In genomic region chr17:47801906-47802305, GRCh38 we compare ENCODE assay signal across 16 cellular contexts. TPM values are rescaled to one million over a fixed set of nuclear protein-coding genes. Genes with fewer than 3 reads are reported as not detected.
DNase-seq lines count a peak whose midpoint lies in the region; ATAC-seq, FAIRE-seq and TF ChIP-seq lines count a peak whose summit lies in the region.
"Had no signal": no experiment of that assay in that cellular context is flagged by ENCODE, and none has a peak within 500 bp of the region (broad histone marks: within the 10 kb centered on the region; RNA-seq: fewer than 3 reads in every experiment).

No MANE protein-coding gene starts in this region.

- H3K18ac ChIP-seq in trophoblast cell (ENCODE audit: low read length) = no peak overlapping the region

- H2BK5ac ChIP-seq in trophoblast cell (ENCODE audit: low read depth, low read length, poor library complexity) = no peak overlapping the region

- no peak overlapping the region for H2AK5ac ChIP-seq in trophoblast cell (ENCODE audit: low read length)

- H3K4me1 ChIP-seq in A549 (no peaks in the 10 kb centered on the region), HEK293 (ENCODE audit: control insufficient read depth, insufficient read depth, low read length) (no peaks in the 10 kb centered on the region), GM12878 (ENCODE audit: control insufficient read depth, insufficient read depth, low read length) (no peaks in the 10 kb centered on the region), trophoblast cell (ENCODE audit: control insufficient read depth in 1 of 2, insufficient read depth in 2 of 2, low read length in 2 of 2) (no peaks in the 10 kb centered on the region), upper lobe of left lung (no peaks in the 10 kb centered on the region)
- H3K4me1 ChIP-seq: BE2C, HAP-1 had no signal

- H3K9ac ChIP-seq in GM12878 (ENCODE audit: control insufficient read depth, insufficient read depth, low read length) (no peak overlapping the region), trophoblast cell (ENCODE audit: low read length) (no peak overlapping the region)

- no peak overlapping the region for H3K4ac ChIP-seq in trophoblast cell (ENCODE audit: low read depth, low read length)

- H3K36me3 ChIP-seq in HEK293 (ENCODE audit: control insufficient read depth in 2 of 2, insufficient read depth in 1 of 2, low read length in 2 of 2) = peaks cover 0 to 4% of the 10 kb centered on the region in 2 experiments; a peak in 1 of 3 replicates
- no peaks in the 10 kb centered on the region; a peak in 1 of 4 replicates for H3K36me3 ChIP-seq in GM12878 (ENCODE audit: control insufficient read depth in 2 of 2, insufficient read depth in 2 of 2, low read length in 1 of 2)
- peaks cover 0 to 1% of the 10 kb centered on the region in 2 experiments for H3K36me3 ChIP-seq in trophoblast cell (ENCODE audit: control insufficient read depth in 1 of 2, insufficient read depth in 2 of 2, low read length in 2 of 2)
- H3K36me3 ChIP-seq in upper lobe of left lung = peaks cover 0 to 7% (median 3%) of the 10 kb centered on the region in 4 donors
- H3K36me3 ChIP-seq: BE2C, HAP-1 had no signal

- H3K27ac Mint-ChIP-seq in stimulated activated naive B cell treated with anti-CD40 and anti-IgM and Interleukin-4, amounts not matched to agents 10 μg/mL and 1 μg/mL and 100 μg/mL, for 72 hours = no peak overlapping the region
- H3K27ac Mint-ChIP-seq: CD8-positive, alpha-beta T cell; HFFc6 had no signal

- H3K4me3 ChIP-seq in A549 (no peak overlapping the region), HEK293 (ENCODE audit: low read depth, low read length) (no peak overlapping the region), GM12878 (no peak overlapping the region), trophoblast cell (ENCODE audit: low read depth, low read length) (no peak overlapping the region), upper lobe of left lung (no peak overlapping the region)
- H3K4me3 ChIP-seq: HAP-1 had no signal

- no peak for TF ChIP-seq EP300 in A549 (IDR thresholded peaks at IDR 0.05)
- no peak for TF ChIP-seq EP300 in GM12878 (IDR thresholded peaks at IDR 0.05; ENCODE audit: borderline replicate concordance in 1 of 2, control insufficient read depth in 1 of 2, low read depth in 2 of 2, low read length in 2 of 2)
- no peak for TF ChIP-seq EP300 in upper lobe of left lung (IDR thresholded peaks at IDR 0.05)

- no peak overlapping the region for H2BK12ac ChIP-seq in trophoblast cell (ENCODE audit: low read length)

- H3K79me2 ChIP-seq in GM12878 (ENCODE audit: control insufficient read depth, insufficient read depth, low read length) = no peaks in the 10 kb centered on the region
- H3K79me2 ChIP-seq in trophoblast cell (ENCODE audit: control insufficient read depth, insufficient read depth, low read length, poor library complexity) = no peaks in the 10 kb centered on the region

- H4K8ac ChIP-seq in trophoblast cell (ENCODE audit: low read depth, low read length) = no peak overlapping the region

- in situ Hi-C loops in GM12878 (cut with MboI) = loop anchor here (10.0 kb wide), 1 partner anchor 107 kb away; the partner anchor contains the start of gene TBKBP1

- H3K4me2 ChIP-seq in A549 (no peak overlapping the region), GM12878 (ENCODE audit: control insufficient read depth, insufficient read depth) (no peak overlapping the region), trophoblast cell (ENCODE audit: low read length) (no peak overlapping the region)

- POLR2A ChIA-PET in A549 (lab: Yijun Ruan, JAX) (no interaction called here), HEK293 (lab: Yijun Ruan, JAX) (interaction anchor here (0.5 to 1.3 kb wide), 3 partner anchors 24 to 119 kb away, joined by 3 to 4 read pairs (median 3); partner anchors contain the start of genes LRRC46 and MRPL10), GM12878 (lab: Charles Lee) (no interaction called here)

- no peak overlapping the region for H4K12ac ChIP-seq in trophoblast cell (ENCODE audit: low read depth, low read length)

- DNase-seq in A549 (ENCODE audit: low read depth in 1 of 2, low spot score in 1 of 2) (no peak), GM12878 (ENCODE audit: low read depth, low spot score) (no peak), trophoblast cell (no peak), upper lobe of left lung (no peak)
- no peak for DNase-seq in stimulated activated naive B cell treated with anti-CD40 and anti-IgM and Interleukin-4, amounts not matched to agents 10 μg/mL and 1 μg/mL and 100 μg/mL, for 72 hours
- DNase-seq in stimulated activated CD4-positive, alpha-beta T cell treated with anti-CD3 and anti-CD28 coated beads, Interleukin-15, amount 100 ng/mL, for 24 hours = no peak

- no peaks in the 10 kb centered on the region for H3K9me3 Mint-ChIP-seq in stimulated activated naive B cell treated with anti-CD40 and anti-IgM and Interleukin-4, amounts not matched to agents 10 μg/mL and 1 μg/mL and 100 μg/mL, for 72 hours
- H3K9me3 Mint-ChIP-seq: CD8-positive, alpha-beta T cell; HFFc6 had no signal

- peaks cover 4 to 5% of the 10 kb centered on the region in 2 donors for H3K36me3 Mint-ChIP-seq in stimulated activated naive B cell treated with anti-CD40 and anti-IgM and Interleukin-4, amounts not matched to agents 10 μg/mL and 1 μg/mL and 100 μg/mL, for 72 hours

- H3K23ac ChIP-seq in trophoblast cell (ENCODE audit: low read length) = no peak overlapping the region

- H3K79me1 ChIP-seq in trophoblast cell (ENCODE audit: low read length) = no peaks in the 10 kb centered on the region

- TF ChIP-seq RAD21 in A549 (conservative IDR thresholded peaks at IDR 0.05 in 1 of 2, IDR thresholded peaks at IDR 0.05 in 1 of 2) (no peak), GM12878 (IDR thresholded peaks at IDR 0.05; ENCODE audit: insufficient read depth, low read depth, low read length) (no peak)

- no peak for FAIRE-seq in A549 (lab: Jason Lieb, UNC)
- FAIRE-seq in GM12878 (lab: Jason Lieb, UNC) = peak; percentile 18
- FAIRE-seq: A204.1, D721Med, G401.6 had no signal

- no peaks in the 10 kb centered on the region for H3K27me3 ChIP-seq in GM12878 (replicated peaks in 1 of 2; ENCODE audit: control insufficient read depth in 2 of 2, insufficient read depth in 2 of 2, low read length in 1 of 2)
- H3K27me3 ChIP-seq in trophoblast cell (ENCODE audit: insufficient read depth, low read length) = no peaks in the 10 kb centered on the region
- peaks cover 0 to 3% (median 0%) of the 10 kb centered on the region in 4 donors for H3K27me3 ChIP-seq in upper lobe of left lung

- H3K14ac ChIP-seq in trophoblast cell (ENCODE audit: low read length) = no peak overlapping the region

- intact Hi-C loops in GM12878 (cut with micrococcal nuclease; ENCODE audit: unreplicated experiment) = loop anchor here (1.0 to 2.0 kb wide), 3 partner anchors 25 to 137 kb away; no protein-coding TSS in a partner anchor

- no peak overlapping the region for H3K4me3 Mint-ChIP-seq in stimulated activated naive B cell treated with anti-CD40 and anti-IgM and Interleukin-4, amounts not matched to agents 10 μg/mL and 1 μg/mL and 100 μg/mL, for 72 hours
- H3K4me3 Mint-ChIP-seq: CD14-positive monocyte; CD8-positive, alpha-beta T cell; HFFc6 had no signal

- H3K9me3 ChIP-seq in A549 (no peaks in the 10 kb centered on the region), HEK293 (ENCODE audit: control insufficient read depth, insufficient read depth, low read depth, low read length) (no peaks in the 10 kb centered on the region), GM12878 (replicated peaks; ENCODE audit: control insufficient read depth, insufficient read depth, low read length) (no peaks in the 10 kb centered on the region), trophoblast cell (ENCODE audit: insufficient read depth, low read depth, low read length) (no peaks in the 10 kb centered on the region), upper lobe of left lung (no peaks in the 10 kb centered on the region)
- H3K9me3 ChIP-seq: BE2C, HAP-1 had no signal

- peaks cover 0 to 3% of the 10 kb centered on the region in 2 donors for H3K4me1 Mint-ChIP-seq in stimulated activated naive B cell treated with anti-CD40 and anti-IgM and Interleukin-4, amounts not matched to agents 10 μg/mL and 1 μg/mL and 100 μg/mL, for 72 hours
- H3K4me1 Mint-ChIP-seq: CD14-positive monocyte had no signal

- no peaks in the 10 kb centered on the region for H4K20me1 ChIP-seq in GM12878 (ENCODE audit: control insufficient read depth, insufficient read depth)

- ATAC-seq in A549 (peak; percentile 10 to 30; a peak in 4 of 6 replicates), GM12878 (no peak), upper lobe of left lung (ENCODE audit: low FRiP score in 2 of 2) (no peak)
- no peak for ATAC-seq in stimulated activated naive B cell treated with anti-CD40 and anti-IgM and Interleukin-4, amounts not matched to agents 10 μg/mL and 1 μg/mL and 100 μg/mL, for 72 hours (replicated peaks)

- H3K27ac ChIP-seq in A549 (no peak overlapping the region), HEK293 (ENCODE audit: extremely low read depth, low read depth, low read length) (no peak overlapping the region), GM12878 (ENCODE audit: control insufficient read depth, insufficient read depth) (no peak overlapping the region), trophoblast cell (ENCODE audit: low read depth, low read length) (no peak overlapping the region), upper lobe of left lung (no peak overlapping the region)

- CTCF ChIA-PET in A549 (lab: Yijun Ruan, JAX) = interaction anchor here (0.7 to 7.3 kb wide), 36 partner anchors 9 to 149 kb away, joined by 3 to 47 read pairs (median 6); partner anchors contain the start of genes SCRN2 and TBX21
- CTCF ChIA-PET in HEK293 (lab: Yijun Ruan, JAX) = interaction anchor here (0.6 to 2.2 kb wide), 23 partner anchors 8 to 572 kb away, joined by 3 to 7 read pairs (median 3); partner anchors contain the start of genes OSBPL7 and TBX21
- CTCF ChIA-PET in GM12878 (lab: Yijun Ruan, JAX) = interaction anchor here (0.7 to 2.1 kb wide), 15 partner anchors 13 to 217 kb away, joined by 3 to 17 read pairs (median 3); partner anchors contain the start of gene KPNB1

- no peak overlapping the region for H4K91ac ChIP-seq in trophoblast cell (ENCODE audit: low read depth, low read length)

- no peak overlapping the region for H2AFZ ChIP-seq in GM12878 (ENCODE audit: control insufficient read depth, low read depth, low read length)
- H2AFZ ChIP-seq in trophoblast cell (ENCODE audit: insufficient read depth, low read length, poor library complexity) = peak overlapping the region; percentile 8

- WGBS in A549 (ENCODE audit: missing lambda C conversion rate) = 30% methylated on average over 6 of the region's 6 CpGs
- WGBS in GM12878 (ENCODE audit: insufficient coverage, insufficient replicate concordance, low lambda C conversion rate, missing lambda C conversion rate) = 34% methylated on average over 6 of the region's 6 CpGs
- WGBS in trophoblast cell (ENCODE audit: extremely low coverage, insufficient coverage, insufficient read length) = no CpG with 5 or more reads among the region's 6 CpGs
- 42 to 55% methylated on average over 5 to 6 of the region's 6 CpGs for WGBS in upper lobe of left lung, 2 donors

- RAD21 ChIA-PET in GM12878 (lab: Charles Lee; ENCODE audit: unreplicated experiment) = interaction anchor here (1.0 to 2.1 kb wide), 7 partner anchors 24 to 138 kb away, joined by 3 to 8 read pairs (median 3); no protein-coding TSS in a partner anchor

- SMC1A ChIA-PET in GM12878 (lab: Charles Lee; ENCODE audit: uncharacterized antibody, unreplicated experiment) = interaction anchor here (1.2 to 1.9 kb wide), 3 partner anchors 137 to 149 kb away, joined by 3 to 8 read pairs (median 4); no protein-coding TSS in a partner anchor

- TF ChIP-seq POLR2A in A549 (IDR thresholded peaks at IDR 0.05; ENCODE audit: low read length) (no peak), GM12878 (IDR thresholded peaks at IDR 0.05; ENCODE audit: low read depth, low read length) (no peak), upper lobe of left lung (IDR thresholded peaks at IDR 0.05) (no peak)

- TF ChIP-seq CTCF in A549 (IDR thresholded peaks at IDR 0.05) = no peak
- no peak for TF ChIP-seq CTCF in HEK293 (tag by site-specific recombination; IDR thresholded peaks at IDR 0.05)
- no peak for TF ChIP-seq CTCF in GM12878 (IDR thresholded peaks at IDR 0.05 in 2 of 3, conservative IDR thresholded peaks at IDR 0.05 in 1 of 3; ENCODE audit: control insufficient read depth in 2 of 3, extremely low read depth in 1 of 3, insufficient read depth in 1 of 3, low read depth in 3 of 3, low read length in 3 of 3)
- no peak for TF ChIP-seq CTCF in upper lobe of left lung (IDR thresholded peaks at IDR 0.05)

- H3K27me3 Mint-ChIP-seq in stimulated activated naive B cell treated with anti-CD40 and anti-IgM and Interleukin-4, amounts not matched to agents 10 μg/mL and 1 μg/mL and 100 μg/mL, for 72 hours = peaks cover 6 to 7% of the 10 kb centered on the region in 2 donors

- H2BK120ac ChIP-seq in trophoblast cell (ENCODE audit: insufficient read depth, low read length, poor library complexity) = no peak overlapping the region

- BruUV-seq in GM12878 (replicated peaks; lab: Mats Ljungman, UMichigan) = no TSS peak

RNA-seq across cellular contexts. Expression of gene OSBPL7, which starts 19.7 kb away (rescaled TPM):
- polyA plus RNA-seq in A549 (2011; rRNA removed) (7.0 and 7.1 TPM in 2 replicates), A549 (2017; fragmentation: RNase III; extraction: RNeasy Plus Mini Kit Qiagen cat#74134 plus additional on column Dnase treatment) (11.4 to 16.9 TPM (median 15.4 TPM) in 3 replicates), GM12878 (2011; rRNA removed) (4.7 and 9.9 TPM in 2 replicates), GM12878 (2014; fragmentation: Illumina TruSeq; extraction: Trizol) (2.4 and 5.3 TPM in 2 replicates), GM12878 (2014; fragmentation: Nextera tagmentation; extraction: Ambion mirVana) (under 1 TPM; 0.50 to 0.82 TPM), GM12878 (2014; rRNA removed) (14.0 and 18.4 TPM in 2 replicates), GM12878 (2016; fragmentation: Nextera tagmentation; extraction: Ambion mirVana) (1 to 10 TPM; 6.3 to 7.2 TPM)
- 9.2 and 11.9 TPM in 2 replicates for polyA plus RNA-seq in A549 (2012; cell fraction: cytosol; rRNA removed)
- polyA plus RNA-seq in A549 (2012; cell fraction: nucleus; rRNA removed) = 54.3 and 75.1 TPM in 2 replicates
- 14.2 and 14.7 TPM in 2 replicates for polyA minus RNA-seq in A549 (2011; rRNA and poly(A)+ RNA removed)
- 63.2 and 64.3 TPM in 2 replicates for total RNA-seq in GM12878 (2013; cell fraction: nucleolus; rRNA removed)
- total RNA-seq in GM12878 (2014; rRNA removed) (8.4 and 9.9 TPM in 2 replicates), GM12878 (2014; rRNA removed; fragmentation: Illumina TruSeq; extraction: Trizol) (4.0 and 5.7 TPM in 2 replicates), GM12878 (2021) (14.2 and 16.1 TPM in 2 replicates), upper lobe of left lung (10 to 100 TPM; 10.7 to 44.0 (median 19.3) TPM)
- 3.9 TPM for polyA plus RNA-seq in GM12878 (2011; ENCODE audit: low read depth)
- 7.8 and 11.8 TPM in 2 replicates for polyA plus RNA-seq in GM12878 (2011; cell fraction: cytosol; rRNA removed)
- 205 and 247 TPM in 2 replicates for polyA plus RNA-seq in GM12878 (2011; cell fraction: nucleus; rRNA removed)
- 12.7 and 12.9 TPM in 2 replicates for polyA plus RNA-seq in GM12878 (2012)
- 9.4 and 19.1 TPM in 2 replicates for polyA minus RNA-seq in GM12878 (2011; rRNA and poly(A)+ RNA removed)
- polyA minus RNA-seq in GM12878 (2011; cell fraction: cytosol; rRNA and poly(A)+ RNA removed) = 6.3 and 6.9 TPM in 2 replicates
- polyA minus RNA-seq in GM12878 (2011; cell fraction: nucleus; rRNA and poly(A)+ RNA removed) = 46.7 and 51.1 TPM in 2 replicates
- polyA plus RNA-seq in trophoblast cell (2013) = 5.0 and 5.2 TPM in 2 replicates

RNA-seq across cellular contexts. Expression of gene MRPL10, which starts 29.4 kb away (rescaled TPM):
- polyA plus RNA-seq in A549 (2011; rRNA removed) (97.7 and 103 TPM in 2 replicates), A549 (2017; fragmentation: RNase III; extraction: RNeasy Plus Mini Kit Qiagen cat#74134 plus additional on column Dnase treatment) (56.8 to 62.8 TPM (median 62.0 TPM) in 3 replicates), GM12878 (2011; rRNA removed) (37.1 and 61.9 TPM in 2 replicates), GM12878 (2014; fragmentation: Illumina TruSeq; extraction: Trizol) (22.4 and 48.3 TPM in 2 replicates), GM12878 (2014; fragmentation: Nextera tagmentation; extraction: Ambion mirVana) (10 to 100 TPM; 18.9 to 22.3 TPM), GM12878 (2014; rRNA removed) (46.1 and 50.7 TPM in 2 replicates), GM12878 (2016; fragmentation: Nextera tagmentation; extraction: Ambion mirVana) (10 to 100 TPM; 46.3 to 49.1 TPM)
- polyA plus RNA-seq in A549 (2012; cell fraction: cytosol; rRNA removed) = 136 and 194 TPM in 2 replicates
- 108 and 166 TPM in 2 replicates for polyA plus RNA-seq in A549 (2012; cell fraction: nucleus; rRNA removed)
- 116 and 142 TPM in 2 replicates for polyA minus RNA-seq in A549 (2011; rRNA and poly(A)+ RNA removed)
- 16.1 and 17.5 TPM in 2 replicates for total RNA-seq in GM12878 (2013; cell fraction: nucleolus; rRNA removed)
- total RNA-seq in GM12878 (2014; rRNA removed) (56.6 and 56.9 TPM in 2 replicates), GM12878 (2014; rRNA removed; fragmentation: Illumina TruSeq; extraction: Trizol) (32.7 and 35.6 TPM in 2 replicates), GM12878 (2021) (44.6 and 44.8 TPM in 2 replicates), upper lobe of left lung (10 to 100 TPM; 23.1 to 44.2 (median 28.6) TPM)
- 31.9 TPM for polyA plus RNA-seq in GM12878 (2011; ENCODE audit: low read depth)
- 90.0 and 112 TPM in 2 replicates for polyA plus RNA-seq in GM12878 (2011; cell fraction: cytosol; rRNA removed)
- 48.9 and 49.8 TPM in 2 replicates for polyA plus RNA-seq in GM12878 (2011; cell fraction: nucleus; rRNA removed)
- polyA plus RNA-seq in GM12878 (2012) = 40.6 and 55.5 TPM in 2 replicates
- 81.3 and 114 TPM in 2 replicates for polyA minus RNA-seq in GM12878 (2011; rRNA and poly(A)+ RNA removed)
- 28.9 and 35.2 TPM in 2 replicates for polyA minus RNA-seq in GM12878 (2011; cell fraction: cytosol; rRNA and poly(A)+ RNA removed)
- polyA minus RNA-seq in GM12878 (2011; cell fraction: nucleus; rRNA and poly(A)+ RNA removed) = 13.5 and 24.3 TPM in 2 replicates
- polyA plus RNA-seq in trophoblast cell (2013) = 43.6 and 46.2 TPM in 2 replicates

RNA-seq across cellular contexts. Expression of gene LRRC46, which starts 29.6 kb away (rescaled TPM):
- 1.7 and 2.7 TPM in 2 replicates for polyA plus RNA-seq in A549 (2011; rRNA removed)
- 1.7 TPM in 2 replicates for polyA plus RNA-seq in A549 (2012; cell fraction: cytosol; rRNA removed)
- 3.8 and 5.1 TPM in 2 replicates for polyA plus RNA-seq in A549 (2012; cell fraction: nucleus; rRNA removed)
- polyA plus RNA-seq in A549 (2017; fragmentation: RNase III; extraction: RNeasy Plus Mini Kit Qiagen cat#74134 plus additional on column Dnase treatment) = 2.3 to 3.0 TPM (median 2.5 TPM) in 3 replicates
- polyA minus RNA-seq in A549 (2011; rRNA and poly(A)+ RNA removed) = 1.4 and 1.7 TPM in 2 replicates
- not detected in 2 replicates for total RNA-seq in GM12878 (2013; cell fraction: nucleolus; rRNA removed)
- 0.16 and 0.23 TPM in 2 replicates for total RNA-seq in GM12878 (2014; rRNA removed)
- 0.22 and 0.37 TPM in 2 replicates for total RNA-seq in GM12878 (2014; rRNA removed; fragmentation: Illumina TruSeq; extraction: Trizol)
- total RNA-seq in GM12878 (2021) = 0.38 and 0.53 TPM in 2 replicates
- polyA plus RNA-seq in GM12878 (2011; ENCODE audit: low read depth) = 0.42 TPM
- 0.35 and 0.39 TPM in 2 replicates for polyA plus RNA-seq in GM12878 (2011; rRNA removed)
- polyA plus RNA-seq in GM12878 (2011; cell fraction: cytosol; rRNA removed) = 0.28 and 0.45 TPM in 2 replicates
- 0.67 and 0.89 TPM in 2 replicates for polyA plus RNA-seq in GM12878 (2011; cell fraction: nucleus; rRNA removed)
- polyA plus RNA-seq in GM12878 (2012) = 0.34 and 0.35 TPM in 2 replicates
- 1.0 and 2.8 TPM in 2 replicates for polyA plus RNA-seq in GM12878 (2014; fragmentation: Illumina TruSeq; extraction: Trizol)
- polyA plus RNA-seq in GM12878 (2014; fragmentation: Nextera tagmentation; extraction: Ambion mirVana) = under 1 TPM in 1 of 2 experiments, not detected in 1; 0.15 TPM
- polyA plus RNA-seq in GM12878 (2014; rRNA removed) = 0.29 and 0.72 TPM in 2 replicates
- 1 to 10 TPM; 1.7 to 1.8 TPM for polyA plus RNA-seq in GM12878 (2016; fragmentation: Nextera tagmentation; extraction: Ambion mirVana)
- 0.31 and 0.37 TPM in 2 replicates for polyA minus RNA-seq in GM12878 (2011; rRNA and poly(A)+ RNA removed)
- polyA minus RNA-seq in GM12878 (2011; cell fraction: cytosol; rRNA and poly(A)+ RNA removed) = not detected in 2 replicates
- polyA minus RNA-seq in GM12878 (2011; cell fraction: nucleus; rRNA and poly(A)+ RNA removed) = 0.48 TPM in 1 of 2 replicates, not detected in the other
- 0.29 and 0.42 TPM in 2 replicates for polyA plus RNA-seq in trophoblast cell (2013)
- total RNA-seq in upper lobe of left lung = 10 to 100 TPM in 1 of 6 donors, 1 to 10 TPM in 4, under 1 TPM in 1; 0.49 to 23.5 (median 9.1) TPM
- total RNA-seq: H1 had no signal

RNA-seq across cellular contexts. Expression of gene SCRN2, which starts 39.2 kb away (rescaled TPM):
- polyA plus RNA-seq in A549 (2011; rRNA removed) (20.7 and 25.8 TPM in 2 replicates), A549 (2017; fragmentation: RNase III; extraction: RNeasy Plus Mini Kit Qiagen cat#74134 plus additional on column Dnase treatment) (37.3 to 47.7 TPM (median 43.7 TPM) in 3 replicates), GM12878 (2011; rRNA removed) (9.7 and 15.4 TPM in 2 replicates), GM12878 (2014; fragmentation: Illumina TruSeq; extraction: Trizol) (3.0 and 10.8 TPM in 2 replicates), GM12878 (2014; fragmentation: Nextera tagmentation; extraction: Ambion mirVana) (1 to 10 TPM in 1 of 2 experiments, under 1 TPM in 1; 0.34 to 1.9 TPM), GM12878 (2014; rRNA removed) (32.7 and 33.4 TPM in 2 replicates), GM12878 (2016; fragmentation: Nextera tagmentation; extraction: Ambion mirVana) (10 to 100 TPM; 24.8 to 29.9 TPM)
- polyA plus RNA-seq in A549 (2012; cell fraction: cytosol; rRNA removed) = 52.9 and 61.8 TPM in 2 replicates
- 177 and 179 TPM in 2 replicates for polyA plus RNA-seq in A549 (2012; cell fraction: nucleus; rRNA removed)
- 20.0 and 22.6 TPM in 2 replicates for polyA minus RNA-seq in A549 (2011; rRNA and poly(A)+ RNA removed)
- total RNA-seq in GM12878 (2013; cell fraction: nucleolus; rRNA removed) = 53.1 and 65.3 TPM in 2 replicates
- total RNA-seq in GM12878 (2014; rRNA removed) (33.3 and 39.3 TPM in 2 replicates), GM12878 (2014; rRNA removed; fragmentation: Illumina TruSeq; extraction: Trizol) (13.5 TPM in 2 replicates), GM12878 (2021) (28.9 and 30.5 TPM in 2 replicates), upper lobe of left lung (10 to 100 TPM; 24.4 to 73.3 (median 34.8) TPM)
- polyA plus RNA-seq in GM12878 (2011; ENCODE audit: low read depth) = 12.7 TPM
- 28.5 and 36.7 TPM in 2 replicates for polyA plus RNA-seq in GM12878 (2011; cell fraction: cytosol; rRNA removed)
- polyA plus RNA-seq in GM12878 (2011; cell fraction: nucleus; rRNA removed) = 140 and 158 TPM in 2 replicates
- polyA plus RNA-seq in GM12878 (2012) = 28.3 and 28.5 TPM in 2 replicates
- 9.4 and 24.8 TPM in 2 replicates for polyA minus RNA-seq in GM12878 (2011; rRNA and poly(A)+ RNA removed)
- 8.5 and 8.6 TPM in 2 replicates for polyA minus RNA-seq in GM12878 (2011; cell fraction: cytosol; rRNA and poly(A)+ RNA removed)
- 31.2 and 38.5 TPM in 2 replicates for polyA minus RNA-seq in GM12878 (2011; cell fraction: nucleus; rRNA and poly(A)+ RNA removed)
- polyA plus RNA-seq in trophoblast cell (2013) = 19.9 and 20.8 TPM in 2 replicates

RNA-seq across cellular contexts. Expression of gene SP6, which starts 49.1 kb away (rescaled TPM):
- polyA plus RNA-seq in A549 (2011; rRNA removed) = 0.61 and 0.67 TPM in 2 replicates
- 0.83 and 1.4 TPM in 2 replicates for polyA plus RNA-seq in A549 (2012; cell fraction: cytosol; rRNA removed)
- 1.8 and 2.6 TPM in 2 replicates for polyA plus RNA-seq in A549 (2012; cell fraction: nucleus; rRNA removed)
- polyA plus RNA-seq in A549 (2017; fragmentation: RNase III; extraction: RNeasy Plus Mini Kit Qiagen cat#74134 plus additional on column Dnase treatment) = 2.0 to 2.3 TPM (median 2.1 TPM) in 3 replicates
- 0.24 and 0.50 TPM in 2 replicates for polyA minus RNA-seq in A549 (2011; rRNA and poly(A)+ RNA removed)
- total RNA-seq in GM12878 (2013; cell fraction: nucleolus; rRNA removed) = 0.21 and 0.34 TPM in 2 replicates
- not detected in 2 replicates for total RNA-seq in GM12878 (2014; rRNA removed)
- 0.05 TPM in 1 of 2 replicates, not detected in the other for total RNA-seq in GM12878 (2014; rRNA removed; fragmentation: Illumina TruSeq; extraction: Trizol)
- 0.05 TPM in 1 of 2 replicates, not detected in the other for total RNA-seq in GM12878 (2021)
- polyA plus RNA-seq in GM12878 (2011; ENCODE audit: low read depth) = not detected
- 0.03 and 0.05 TPM in 2 replicates for polyA plus RNA-seq in GM12878 (2011; rRNA removed)
- polyA plus RNA-seq in GM12878 (2011; cell fraction: cytosol; rRNA removed) = 0.05 and 0.07 TPM in 2 replicates
- 0.12 TPM in 2 replicates for polyA plus RNA-seq in GM12878 (2011; cell fraction: nucleus; rRNA removed)
- polyA plus RNA-seq in GM12878 (2012) = 0.08 and 0.09 TPM in 2 replicates
- not detected in 2 replicates for polyA plus RNA-seq in GM12878 (2014; fragmentation: Illumina TruSeq; extraction: Trizol)
- polyA plus RNA-seq in GM12878 (2014; fragmentation: Nextera tagmentation; extraction: Ambion mirVana) = not detected
- 0.06 TPM in 1 of 2 replicates, not detected in the other for polyA plus RNA-seq in GM12878 (2014; rRNA removed)
- under 1 TPM in 1 of 2 experiments, not detected in 1; 0.15 TPM for polyA plus RNA-seq in GM12878 (2016; fragmentation: Nextera tagmentation; extraction: Ambion mirVana)
- 0.21 TPM in 1 of 2 replicates, not detected in the other for polyA minus RNA-seq in GM12878 (2011; rRNA and poly(A)+ RNA removed)
- polyA minus RNA-seq in GM12878 (2011; cell fraction: cytosol; rRNA and poly(A)+ RNA removed) = not detected in 2 replicates
- polyA minus RNA-seq in GM12878 (2011; cell fraction: nucleus; rRNA and poly(A)+ RNA removed) = 0.12 and 0.19 TPM in 2 replicates
- polyA plus RNA-seq in trophoblast cell (2013) = 209 and 234 TPM in 2 replicates
- total RNA-seq in upper lobe of left lung = 1 to 10 TPM in 5 of 6 donors, under 1 TPM in 1; 0.76 to 6.4 (median 2.4) TPM

Comparison
In these comparisons a context has a peak if more than half of its experiments do, and no peak if none do; other contexts are left out.
1. ATAC-seq: peak in A549 (2 of 2); none in GM12878 (single experiment), stimulated activated naive B cell treated with anti-CD40 and anti-IgM and Interleukin-4, amounts not matched to agents 10 μg/mL and 1 μg/mL and 100 μg/mL, for 72 hours (0 of 2) and upper lobe of left lung (0 of 2).